In the genomic region with DNA sequence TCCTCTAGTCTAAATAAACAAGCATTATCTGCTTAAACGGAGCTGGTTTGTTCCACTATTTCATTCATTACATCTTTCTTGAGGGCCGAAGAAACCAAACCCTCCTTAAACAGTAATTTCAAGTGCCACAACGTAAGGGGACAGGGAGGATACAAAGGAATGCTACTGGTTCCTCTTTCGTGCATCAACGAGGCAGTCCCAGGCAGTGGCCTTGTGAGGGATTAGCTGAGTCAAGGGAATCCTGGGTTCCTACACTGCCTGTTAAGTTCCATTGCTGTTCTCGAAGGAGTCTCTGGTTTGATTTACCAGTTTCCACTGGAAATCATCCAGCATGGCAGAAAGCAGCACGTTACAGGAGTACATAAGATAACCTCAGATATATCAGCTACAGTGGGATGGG, we compare ENCODE assay signal across 1 cellular context.
TF ChIP-seq lines count a peak whose summit lies in the region.

No MANE protein-coding gene starts in this region.

TF ChIP-seq in H1, 55 proteins besides CTCF, POLR2A, EP300 and RAD21 (continued from another document):
- TF ChIP-seq, protein P1, sequence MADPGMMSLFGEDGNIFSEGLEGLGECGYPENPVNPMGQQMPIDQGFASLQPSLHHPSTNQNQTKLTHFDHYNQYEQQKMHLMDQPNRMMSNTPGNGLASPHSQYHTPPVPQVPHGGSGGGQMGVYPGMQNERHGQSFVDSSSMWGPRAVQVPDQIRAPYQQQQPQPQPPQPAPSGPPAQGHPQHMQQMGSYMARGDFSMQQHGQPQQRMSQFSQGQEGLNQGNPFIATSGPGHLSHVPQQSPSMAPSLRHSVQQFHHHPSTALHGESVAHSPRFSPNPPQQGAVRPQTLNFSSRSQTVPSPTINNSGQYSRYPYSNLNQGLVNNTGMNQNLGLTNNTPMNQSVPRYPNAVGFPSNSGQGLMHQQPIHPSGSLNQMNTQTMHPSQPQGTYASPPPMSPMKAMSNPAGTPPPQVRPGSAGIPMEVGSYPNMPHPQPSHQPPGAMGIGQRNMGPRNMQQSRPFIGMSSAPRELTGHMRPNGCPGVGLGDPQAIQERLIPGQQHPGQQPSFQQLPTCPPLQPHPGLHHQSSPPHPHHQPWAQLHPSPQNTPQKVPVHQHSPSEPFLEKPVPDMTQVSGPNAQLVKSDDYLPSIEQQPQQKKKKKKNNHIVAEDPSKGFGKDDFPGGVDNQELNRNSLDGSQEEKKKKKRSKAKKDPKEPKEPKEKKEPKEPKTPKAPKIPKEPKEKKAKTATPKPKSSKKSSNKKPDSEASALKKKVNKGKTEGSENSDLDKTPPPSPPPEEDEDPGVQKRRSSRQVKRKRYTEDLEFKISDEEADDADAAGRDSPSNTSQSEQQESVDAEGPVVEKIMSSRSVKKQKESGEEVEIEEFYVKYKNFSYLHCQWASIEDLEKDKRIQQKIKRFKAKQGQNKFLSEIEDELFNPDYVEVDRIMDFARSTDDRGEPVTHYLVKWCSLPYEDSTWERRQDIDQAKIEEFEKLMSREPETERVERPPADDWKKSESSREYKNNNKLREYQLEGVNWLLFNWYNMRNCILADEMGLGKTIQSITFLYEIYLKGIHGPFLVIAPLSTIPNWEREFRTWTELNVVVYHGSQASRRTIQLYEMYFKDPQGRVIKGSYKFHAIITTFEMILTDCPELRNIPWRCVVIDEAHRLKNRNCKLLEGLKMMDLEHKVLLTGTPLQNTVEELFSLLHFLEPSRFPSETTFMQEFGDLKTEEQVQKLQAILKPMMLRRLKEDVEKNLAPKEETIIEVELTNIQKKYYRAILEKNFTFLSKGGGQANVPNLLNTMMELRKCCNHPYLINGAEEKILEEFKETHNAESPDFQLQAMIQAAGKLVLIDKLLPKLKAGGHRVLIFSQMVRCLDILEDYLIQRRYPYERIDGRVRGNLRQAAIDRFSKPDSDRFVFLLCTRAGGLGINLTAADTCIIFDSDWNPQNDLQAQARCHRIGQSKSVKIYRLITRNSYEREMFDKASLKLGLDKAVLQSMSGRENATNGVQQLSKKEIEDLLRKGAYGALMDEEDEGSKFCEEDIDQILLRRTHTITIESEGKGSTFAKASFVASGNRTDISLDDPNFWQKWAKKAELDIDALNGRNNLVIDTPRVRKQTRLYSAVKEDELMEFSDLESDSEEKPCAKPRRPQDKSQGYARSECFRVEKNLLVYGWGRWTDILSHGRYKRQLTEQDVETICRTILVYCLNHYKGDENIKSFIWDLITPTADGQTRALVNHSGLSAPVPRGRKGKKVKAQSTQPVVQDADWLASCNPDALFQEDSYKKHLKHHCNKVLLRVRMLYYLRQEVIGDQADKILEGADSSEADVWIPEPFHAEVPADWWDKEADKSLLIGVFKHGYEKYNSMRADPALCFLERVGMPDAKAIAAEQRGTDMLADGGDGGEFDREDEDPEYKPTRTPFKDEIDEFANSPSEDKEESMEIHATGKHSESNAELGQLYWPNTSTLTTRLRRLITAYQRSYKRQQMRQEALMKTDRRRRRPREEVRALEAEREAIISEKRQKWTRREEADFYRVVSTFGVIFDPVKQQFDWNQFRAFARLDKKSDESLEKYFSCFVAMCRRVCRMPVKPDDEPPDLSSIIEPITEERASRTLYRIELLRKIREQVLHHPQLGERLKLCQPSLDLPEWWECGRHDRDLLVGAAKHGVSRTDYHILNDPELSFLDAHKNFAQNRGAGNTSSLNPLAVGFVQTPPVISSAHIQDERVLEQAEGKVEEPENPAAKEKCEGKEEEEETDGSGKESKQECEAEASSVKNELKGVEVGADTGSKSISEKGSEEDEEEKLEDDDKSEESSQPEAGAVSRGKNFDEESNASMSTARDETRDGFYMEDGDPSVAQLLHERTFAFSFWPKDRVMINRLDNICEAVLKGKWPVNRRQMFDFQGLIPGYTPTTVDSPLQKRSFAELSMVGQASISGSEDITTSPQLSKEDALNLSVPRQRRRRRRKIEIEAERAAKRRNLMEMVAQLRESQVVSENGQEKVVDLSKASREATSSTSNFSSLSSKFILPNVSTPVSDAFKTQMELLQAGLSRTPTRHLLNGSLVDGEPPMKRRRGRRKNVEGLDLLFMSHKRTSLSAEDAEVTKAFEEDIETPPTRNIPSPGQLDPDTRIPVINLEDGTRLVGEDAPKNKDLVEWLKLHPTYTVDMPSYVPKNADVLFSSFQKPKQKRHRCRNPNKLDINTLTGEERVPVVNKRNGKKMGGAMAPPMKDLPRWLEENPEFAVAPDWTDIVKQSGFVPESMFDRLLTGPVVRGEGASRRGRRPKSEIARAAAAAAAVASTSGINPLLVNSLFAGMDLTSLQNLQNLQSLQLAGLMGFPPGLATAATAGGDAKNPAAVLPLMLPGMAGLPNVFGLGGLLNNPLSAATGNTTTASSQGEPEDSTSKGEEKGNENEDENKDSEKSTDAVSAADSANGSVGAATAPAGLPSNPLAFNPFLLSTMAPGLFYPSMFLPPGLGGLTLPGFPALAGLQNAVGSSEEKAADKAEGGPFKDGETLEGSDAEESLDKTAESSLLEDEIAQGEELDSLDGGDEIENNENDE (IDR thresholded peaks at IDR 0.05; ENCODE audit: insufficient replicate concordance, low read length): no peak
- TF ChIP-seq CTBP2 (IDR thresholded peaks at IDR 0.05; ENCODE audit: borderline replicate concordance, insufficient read depth, insufficient read length, low read length) (no peak), TAF1 (IDR thresholded peaks at IDR 0.05; ENCODE audit: low read depth, low read length) (no peak), EGR1 (IDR thresholded peaks at IDR 0.05; ENCODE audit: borderline replicate concordance, low read depth, low read length) (no peak)
